In the genomic region with DNA sequence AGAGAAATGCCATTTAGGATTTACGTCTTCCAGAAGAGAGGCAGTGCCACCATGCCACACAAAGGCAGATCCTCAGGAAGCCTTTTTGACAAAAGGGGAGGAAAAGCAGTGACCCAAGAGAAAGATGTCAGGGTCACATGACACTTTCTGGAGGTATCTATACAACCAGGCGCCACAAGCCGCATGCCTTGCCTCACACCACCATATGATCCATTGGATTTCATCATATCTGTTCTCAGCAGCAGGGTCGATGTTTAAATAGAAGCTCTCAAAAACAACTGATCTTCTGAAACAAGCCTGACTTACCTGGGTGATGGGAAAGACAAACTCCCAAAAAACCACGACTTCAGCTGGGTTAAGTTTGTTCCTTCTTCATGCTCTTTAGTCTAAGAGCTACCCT, we compare ENCODE assay signal across 29 cellular contexts.
"Had no signal": no experiment of that assay in that cellular context is flagged by ENCODE, and none has a peak within 500 bp of the region (broad histone marks: within the 10 kb centered on the region; RNA-seq: fewer than 3 reads in every experiment).

No MANE protein-coding gene starts in this region.

- H3K4me2 ChIP-seq: hepatocyte, neural progenitor cell had no signal

- H3K27ac ChIP-seq: hepatocyte, left lung, neural progenitor cell, ovary, prostate gland, skin epidermis, stomach, testis, thyroid gland, transverse colon, upper lobe of left lung, vagina had no signal

- H3K27me3 ChIP-seq: hepatocyte, left lung, neural progenitor cell, ovary, stomach, testis, thyroid gland, transverse colon, upper lobe of left lung, vagina had no signal

- H3K9me3 ChIP-seq: left lung, ovary, prostate gland, stomach, testis, thyroid gland, transverse colon, upper lobe of left lung, vagina had no signal

- DNase-seq: kidney glomerular epithelial cell; left cardiac atrium; left lung; mesendoderm; naive B cell; natural killer cell; nephron progenitor cell; ovary; retina; right cardiac atrium; stimulated activated CD4-positive, alpha-beta T cell treated with anti-CD3 and anti-CD28 coated beads, Interleukin-12 subunit alpha, Interleukin-12 subunit beta, amount 100 ng/mL, for 4 hours; stimulated activated CD4-positive, alpha-beta T cell treated with anti-CD3 and anti-CD28 coated beads, Interleukin-15, amount 100 ng/mL, for 24 hours; stimulated activated CD4-positive, alpha-beta T cell treated with anti-CD3 and anti-CD28 coated beads, Interleukin-2, amount 100 ng/mL, for 24 hours; stimulated activated CD4-positive, alpha-beta T cell treated with anti-CD3 and anti-CD28 coated beads, Interleukin-4, amount 100 ng/mL, for 1 hour; stimulated activated naive B cell treated with anti-CD40 and anti-IgM and Interleukin-4, amounts not matched to agents 10 μg/mL and 1 μg/mL and 100 μg/mL, for 72 hours; stimulated activated naive CD8-positive, alpha-beta T cell treated with anti-CD3 and anti-CD28 coated beads, Interleukin-15, Interleukin-2, amounts not matched to agents 100 U/mL and 50 U/mL, for 24 hours; stomach; testis; thyroid gland; transverse colon; upper lobe of left lung had no signal

- H3K36me3 ChIP-seq: left lung, neural progenitor cell, ovary, prostate gland, stomach, thyroid gland, transverse colon, upper lobe of left lung, vagina had no signal

- H3K4me1 ChIP-seq: left lung, prostate gland, stomach, testis, thyroid gland, transverse colon, upper lobe of left lung, vagina had no signal

- H2AFZ ChIP-seq: hepatocyte, neural progenitor cell had no signal

- H3K79me2 ChIP-seq: hepatocyte had no signal

- H3K9ac ChIP-seq: neural progenitor cell had no signal

- ATAC-seq: left cardiac atrium; left lung; natural killer cell; right cardiac atrium; sciatic nerve; stimulated activated naive B cell treated with anti-CD40 and anti-IgM and Interleukin-4, amounts not matched to agents 10 μg/mL and 1 μg/mL and 100 μg/mL, for 72 hours; stimulated activated naive CD8-positive, alpha-beta T cell treated with anti-CD3 and anti-CD28 coated beads, Interleukin-15, Interleukin-2, amounts not matched to agents 100 U/mL and 50 U/mL, for 24 hours had no signal

- H3K4me3 ChIP-seq: hepatocyte, left lung, lung, neural progenitor cell, ovary, prostate gland, skin epidermis, stomach, testis, thyroid gland, transverse colon, upper lobe of left lung, vagina had no signal

- FAIRE-seq: keratinocyte had no signal
